8 cellular contexts compared by ENCODE assay signal in the genomic region with DNA sequence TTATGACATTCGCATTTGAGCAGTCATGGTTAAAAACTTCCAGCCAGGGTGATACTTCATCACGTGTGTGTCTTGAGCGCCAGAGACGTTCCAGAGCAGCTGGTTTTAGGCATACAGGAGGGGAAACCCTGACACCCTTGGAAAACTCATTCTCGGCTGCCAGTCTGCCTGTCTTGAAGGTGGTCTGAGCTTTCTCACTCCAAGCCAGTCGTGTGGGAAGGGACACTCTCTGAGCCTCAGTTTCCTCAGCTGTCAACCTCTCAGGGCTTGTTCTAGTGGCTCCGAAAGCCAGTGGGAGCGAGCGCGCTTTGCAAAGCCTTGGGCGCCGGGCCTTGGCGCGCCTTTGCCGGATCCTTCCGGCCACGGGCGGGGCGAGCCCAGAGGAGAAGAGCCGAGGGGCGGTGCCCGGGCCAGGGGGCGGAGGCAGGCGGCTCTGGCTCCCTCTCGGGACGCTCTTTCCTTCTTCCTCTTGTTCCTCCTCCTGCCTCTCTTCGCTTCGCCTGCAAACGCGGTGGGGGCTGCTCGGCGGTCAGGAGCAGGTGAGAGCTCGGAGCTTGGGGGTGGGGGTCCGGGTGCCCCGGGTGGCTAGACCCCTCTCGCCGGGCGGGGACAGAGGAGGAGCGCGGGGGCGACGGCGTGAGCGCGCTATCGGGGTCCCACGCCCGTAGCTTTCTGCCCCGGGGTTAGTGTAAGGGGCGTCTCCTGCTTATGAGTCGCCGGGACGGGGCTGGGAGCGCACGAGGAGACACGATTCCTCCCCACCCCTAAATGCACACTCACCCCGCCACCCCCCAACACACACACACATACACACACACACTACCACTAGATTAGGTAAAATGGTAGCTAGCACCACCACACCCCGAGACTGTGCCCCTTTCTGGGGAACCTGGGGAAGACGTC. TPM values are rescaled to one million over a fixed set of nuclear protein-coding genes. Genes with fewer than 3 reads are reported as not detected.
A peak's percentile ranks its signal among the peaks of the same experiment; 100 is the strongest.
DNase-seq lines count a peak whose midpoint lies in the region; ATAC-seq and TF ChIP-seq lines count a peak whose summit lies in the region.

LDAF1 (plus strand) TSS at position 467 of the 903 bp plus-strand sequence. CDS start 2,509 bp downstream, outside the sequence.

- H3K27ac Mint-ChIP-seq in T-helper 2 cell treated with Interferon-gamma antibody and Interleukin-4, amounts not matched to agents 5 μg/mL and 100 μg/mL, for 36 hours: peak within 1 kb of the TSS; percentile 72

- H3K9me3 ChIP-seq in HEK293 (ENCODE audit: control insufficient read depth, insufficient read depth, low read depth, low read length) (no peaks in the 10 kb centered on the region), ascending aorta (no peaks in the 10 kb centered on the region), hepatocyte (ENCODE audit: low read depth) (no peaks in the 10 kb centered on the region), aorta (ENCODE audit: control insufficient read depth, low read length) (no peaks in the 10 kb centered on the region)

- TF ChIP-seq CTCF in HEK293 (tag by site-specific recombination; IDR thresholded peaks at IDR 0.05): no peak
- TF ChIP-seq CTCF in ascending aorta (IDR thresholded peaks at IDR 0.05): no peak
- no peak for TF ChIP-seq CTCF in hepatocyte (IDR thresholded peaks at IDR 0.05; ENCODE audit: poor library complexity)

- peaks cover 19% of the 10 kb centered on the region for H3K4me1 Mint-ChIP-seq in T-helper 2 cell treated with Interferon-gamma antibody and Interleukin-4, amounts not matched to agents 5 μg/mL and 100 μg/mL, for 36 hours (ENCODE audit: low read depth)

- H3K79me2 ChIP-seq in hepatocyte: no peaks in the 10 kb centered on the region

- POLR2A ChIA-PET in HEK293 (lab: Yijun Ruan, JAX): interaction anchor here (0.6 to 3.0 kb wide), 2 partner anchors 77 to 142 kb away, joined by 4 to 22 read pairs; no protein-coding TSS in a partner anchor

- peak within 1 kb of the TSS; percentile 95 for H3K4me3 Mint-ChIP-seq in T-helper 2 cell treated with Interferon-gamma antibody and Interleukin-4, amounts not matched to agents 5 μg/mL and 100 μg/mL, for 36 hours

- CTCF ChIA-PET in HEK293 (lab: Yijun Ruan, JAX): interaction anchor here (0.5 to 5.5 kb wide), 9 partner anchors 10 to 1526 kb away, joined by 3 to 37 read pairs (median 4); no protein-coding TSS in a partner anchor

- H3K4me3 ChIP-seq in HEK293 (ENCODE audit: low read depth, low read length) (peak within 1 kb of the TSS; percentile 69), ascending aorta (peak within 1 kb of the TSS; percentile 85 to 87), hepatocyte (peak within 1 kb of the TSS; percentile 91), aorta (ENCODE audit: low read length in 2 of 2) (peak within 1 kb of the TSS; percentile 78 to 94)

- no peaks in the 10 kb centered on the region for H3K27me3 Mint-ChIP-seq in T-helper 2 cell treated with Interferon-gamma antibody and Interleukin-4, amounts not matched to agents 5 μg/mL and 100 μg/mL, for 36 hours (ENCODE audit: low read depth)

- peak within 1 kb of the TSS; percentile 95 for H2AFZ ChIP-seq in hepatocyte

- peaks cover 0 to 16% of the 10 kb centered on the region in 2 experiments; a peak in 2 of 3 replicates for H3K36me3 ChIP-seq in HEK293 (ENCODE audit: control insufficient read depth in 2 of 2, insufficient read depth in 1 of 2, low read length in 2 of 2)
- H3K36me3 ChIP-seq in ascending aorta: no peaks in the 10 kb centered on the region
- no peaks in the 10 kb centered on the region for H3K36me3 ChIP-seq in hepatocyte (replicated peaks; ENCODE audit: insufficient read depth, low read depth)
- H3K36me3 ChIP-seq in aorta (ENCODE audit: control insufficient read depth in 1 of 2, insufficient read depth in 2 of 2, low read length in 1 of 2): no peaks in the 10 kb centered on the region

- H3K36me3 Mint-ChIP-seq in T-helper 2 cell treated with Interferon-gamma antibody and Interleukin-4, amounts not matched to agents 5 μg/mL and 100 μg/mL, for 36 hours (ENCODE audit: low read depth): peaks cover 8% of the 10 kb centered on the region

- H3K27ac ChIP-seq in HEK293 (ENCODE audit: extremely low read depth, low read depth, low read length) (no peak within 1 kb of the TSS; the same call in 1 of the 2 replicates), ascending aorta (peak within 1 kb of the TSS; percentile 87 to 91), hepatocyte (peak within 1 kb of the TSS; percentile 33), aorta (ENCODE audit: low read depth in 1 of 2, low read length in 2 of 2) (peak within 1 kb of the TSS; percentile 36 to 48)

- peak; percentile 95 for ATAC-seq in aorta (ENCODE audit: low FRiP score)

- H3K9me3 Mint-ChIP-seq in T-helper 2 cell treated with Interferon-gamma antibody and Interleukin-4, amounts not matched to agents 5 μg/mL and 100 μg/mL, for 36 hours: no peaks in the 10 kb centered on the region

- H3K27me3 ChIP-seq in ascending aorta: no peaks in the 10 kb centered on the region
- H3K27me3 ChIP-seq in hepatocyte: no peaks in the 10 kb centered on the region
- H3K27me3 ChIP-seq in aorta (ENCODE audit: control insufficient read depth in 1 of 2, insufficient read depth in 2 of 2, low read length in 1 of 2): no peaks in the 10 kb centered on the region

- 3% methylated on average over 31 of the region's 59 CpGs for WGBS in hepatocyte (ENCODE audit: low lambda C conversion rate, missing lambda C conversion rate)
- WGBS in aorta, 2 donors: 0 to 1% methylated on average over 45 to 59 of the region's 59 CpGs

- H4K20me1 ChIP-seq in hepatocyte (ENCODE audit: insufficient read depth, poor library complexity, severe bottlenecking): no peaks in the 10 kb centered on the region

- H3K4me2 ChIP-seq in hepatocyte: peak within 1 kb of the TSS; percentile 98

- no peaks in the 10 kb centered on the region for H3K4me1 ChIP-seq in HEK293 (ENCODE audit: control insufficient read depth, insufficient read depth, low read length)
- peaks cover 15 to 22% of the 10 kb centered on the region in 2 donors for H3K4me1 ChIP-seq in ascending aorta
- H3K4me1 ChIP-seq in hepatocyte (ENCODE audit: insufficient read depth): peaks cover 14% of the 10 kb centered on the region
- no peaks in the 10 kb centered on the region for H3K4me1 ChIP-seq in aorta (ENCODE audit: control insufficient read depth in 1 of 2, insufficient read depth in 2 of 2, low read length in 2 of 2)

- no peaks in the 10 kb centered on the region for H3K9me2 ChIP-seq in hepatocyte (replicated peaks; ENCODE audit: insufficient read depth)

- intact Hi-C loops in ascending aorta (cut with DNase I): loop anchor here (1.0 to 10.0 kb wide), 7 partner anchors 120 to 1986 kb away; partner anchors contain the start of genes CRYM, DCUN1D3, LYRM1 and USP31
- intact Hi-C loops in aorta (cut with DNase I): loop anchor here (2.0 kb wide), 2 partner anchors 120 to 142 kb away; partner anchors contain the start of gene CRYM (in 1 of the 2)

- peak; percentile 95 for DNase-seq in GM03348 (ENCODE audit: low spot score)
- DNase-seq in NAMALWA (ENCODE audit: low spot score): peak; percentile 82
- DNase-seq in T-helper 2 cell treated with Interferon-gamma antibody and Interleukin-4, amounts not matched to agents 5 μg/mL and 100 μg/mL, for 36 hours (ENCODE audit: low spot score): peak; percentile 80
- DNase-seq in ascending aorta (ENCODE audit: low spot score in 2 of 2): peak; percentile 28 to 91
- DNase-seq in hepatocyte (ENCODE audit: low spot score): peak; percentile 92
- DNase-seq in retina: peak; percentile 84
- peak; percentile 92 to 96 for DNase-seq in aorta

TF ChIP-seq in HEK293, 187 proteins besides CTCF, POLR2A, EP300 and RAD21 (continues in another document):
- TF ChIP-seq ZNF132 (tag by site-specific recombination; IDR thresholded peaks at IDR 0.05; ENCODE audit: borderline replicate concordance): no peak
- no peak for TF ChIP-seq GLIS1 (tag by site-specific recombination; IDR thresholded peaks at IDR 0.05)
- no peak for TF ChIP-seq ZNF624 (tag by site-specific recombination; IDR thresholded peaks at IDR 0.05)
- no peak for TF ChIP-seq ZNF514 (tag by site-specific recombination; IDR thresholded peaks at IDR 0.05)
- peak; percentile 51 for TF ChIP-seq IKZF3 (tag by site-specific recombination; IDR thresholded peaks at IDR 0.05)
- peak; percentile 19; the same call in 1 of the 2 replicates for TF ChIP-seq ZEB2 (tag by site-specific recombination; IDR thresholded peaks at IDR 0.05)
- no peak for TF ChIP-seq ZNF23 (tag by site-specific recombination; IDR thresholded peaks at IDR 0.05; ENCODE audit: borderline replicate concordance)
- TF ChIP-seq KLF7 (tag by site-specific recombination; IDR thresholded peaks at IDR 0.05; ENCODE audit: borderline replicate concordance): no peak
- no peak for TF ChIP-seq ZNF488 (tag by site-specific recombination; IDR thresholded peaks at IDR 0.05)
- peak; percentile 95 for TF ChIP-seq ZBTB17 (tag by site-specific recombination; IDR thresholded peaks at IDR 0.05)
- TF ChIP-seq ZNF544 (tag by site-specific recombination; IDR thresholded peaks at IDR 0.05): no peak
- TF ChIP-seq GLIS2 (tag by site-specific recombination; IDR thresholded peaks at IDR 0.05): peak; percentile 62
- TF ChIP-seq ZFP69B (tag by site-specific recombination; IDR thresholded peaks at IDR 0.05): no peak
- no peak for TF ChIP-seq ZNF175 (tag by site-specific recombination; IDR thresholded peaks at IDR 0.05)
- peak; percentile 43; the same call in 1 of the 2 replicates for TF ChIP-seq ZBTB6 (tag by site-specific recombination; IDR thresholded peaks at IDR 0.05)

RNA-seq across cellular contexts. Expression of gene LDAF1, which starts in this region (rescaled TPM):
- total RNA-seq in ascending aorta (23.5 TPM), hepatocyte (32.4 and 37.4 TPM in 2 replicates), aorta (10 to 100 TPM; 42.8 to 55.5 TPM)
- polyA plus RNA-seq in hepatocyte (10.2 and 16.0 TPM in 2 replicates), aorta (10 to 100 TPM; 57.1 to 62.5 TPM)
